ENCODE assay signal across 8 cellular contexts in the genomic region with DNA sequence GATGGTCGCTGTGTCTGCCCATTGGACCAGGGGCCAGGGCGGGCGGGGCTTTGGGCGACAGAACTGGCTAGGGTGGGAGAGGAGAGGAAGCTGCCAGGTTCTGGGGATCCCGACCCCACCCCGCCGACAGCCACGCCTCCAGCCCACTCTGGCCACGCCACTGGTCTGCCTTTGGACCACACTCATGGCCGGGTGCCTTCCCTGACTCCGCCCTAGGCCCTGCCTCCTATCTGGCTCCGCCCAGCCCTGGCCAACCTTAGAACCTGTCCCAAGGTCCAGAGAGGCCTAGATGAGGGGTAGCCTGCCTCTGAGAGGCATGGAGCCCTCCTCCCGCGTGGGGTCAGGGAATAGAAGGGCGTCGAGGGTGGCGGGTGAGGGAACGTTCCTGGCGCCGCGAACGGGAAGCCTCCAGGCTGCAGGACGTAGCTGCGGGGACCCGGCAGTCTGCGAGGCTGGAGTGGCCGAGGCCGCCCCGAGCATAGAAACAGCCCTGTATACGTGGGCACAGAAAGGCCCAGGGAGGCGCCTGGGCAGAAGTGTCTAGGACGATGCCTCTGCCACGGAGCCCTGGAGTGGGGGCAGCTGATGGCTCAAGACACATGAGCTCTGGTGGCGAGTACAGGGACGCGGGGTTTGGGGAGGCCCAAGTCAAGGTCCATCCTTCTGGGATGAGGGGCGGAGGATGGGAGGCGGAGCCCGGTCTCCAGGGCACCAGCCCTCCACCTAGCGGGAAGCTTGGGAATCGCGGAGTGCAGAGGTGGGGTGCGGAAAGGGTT. TPM values are rescaled to one million over a fixed set of nuclear protein-coding genes. Genes with fewer than 3 reads are reported as not detected.
DNase-seq lines count a peak whose midpoint lies in the region; ATAC-seq and TF ChIP-seq lines count a peak whose summit lies in the region.

No MANE protein-coding gene starts in this region.

- peaks cover 39% of the 10 kb centered on the region for H3K27me3 Mint-ChIP-seq in activated naive CD4-positive, alpha-beta T cell treated with anti-CD3 and anti-CD28 coated beads for 36 hours (ENCODE audit: low read depth)
- H3K27me3 Mint-ChIP-seq in natural killer cell (ENCODE audit: low read depth in 2 of 2) (peaks cover 47 to 48% of the 10 kb centered on the region in 2 donors), type B pancreatic cell (peaks cover 43% of the 10 kb centered on the region)

- no peak for DNase-seq in AG09319 (ENCODE audit: extremely low read depth, low read depth)
- DNase-seq in GM19240 (ENCODE audit: insufficient read length, low spot score): peak; percentile 38
- peak; percentile 95 for DNase-seq in NCI-H345 (lab: John Stamatoyannopoulos, UW)
- DNase-seq in activated naive CD4-positive, alpha-beta T cell treated with anti-CD3 and anti-CD28 coated beads for 36 hours: peak; percentile 60
- DNase-seq in foreskin melanocyte: peak; percentile 91
- no peak for DNase-seq in natural killer cell
- peak; percentile 85 for DNase-seq in type B pancreatic cell (ENCODE audit: extremely low spot score, unreplicated experiment)

- peak overlapping the region; percentile 42 for H3K4me3 Mint-ChIP-seq in activated naive CD4-positive, alpha-beta T cell treated with anti-CD3 and anti-CD28 coated beads for 36 hours
- H3K4me3 Mint-ChIP-seq in natural killer cell (peak overlapping the region; percentile 77), type B pancreatic cell (peak overlapping the region; percentile 93)

- no peaks in the 10 kb centered on the region for H3K36me3 Mint-ChIP-seq in activated naive CD4-positive, alpha-beta T cell treated with anti-CD3 and anti-CD28 coated beads for 36 hours (ENCODE audit: low read depth)
- H3K36me3 Mint-ChIP-seq in natural killer cell (no peaks in the 10 kb centered on the region), type B pancreatic cell (no peaks in the 10 kb centered on the region)

- intact Hi-C loops in activated naive CD4-positive, alpha-beta T cell treated with anti-CD3 and anti-CD28 coated beads for 36 hours (cut with micrococcal nuclease): no loop called here
- intact Hi-C loops in natural killer cell (cut with micrococcal nuclease): loop anchor here (2.0 kb wide), 1 partner anchor 74 kb away; no protein-coding TSS in a partner anchor

- H3K9me3 Mint-ChIP-seq in activated naive CD4-positive, alpha-beta T cell treated with anti-CD3 and anti-CD28 coated beads for 36 hours: no peaks in the 10 kb centered on the region
- H3K9me3 Mint-ChIP-seq in natural killer cell: no peaks in the 10 kb centered on the region
- no peaks in the 10 kb centered on the region for H3K9me3 Mint-ChIP-seq in type B pancreatic cell

- CTCF ChIA-PET in activated naive CD4-positive, alpha-beta T cell treated with anti-CD3 and anti-CD28 coated beads for 36 hours (lab: Charles Lee): interaction anchor here (0.7 to 6.4 kb wide), 12 partner anchors 10 to 739 kb away, joined by 3 to 29 read pairs (median 5); no protein-coding TSS in a partner anchor

- peak; percentile 92 for TF ChIP-seq CTCF in AG09319 (IDR thresholded peaks at IDR 0.05; ENCODE audit: low read depth, low read length)
- peak; percentile 53 for TF ChIP-seq CTCF in natural killer cell (IDR thresholded peaks at IDR 0.05)
- peak; percentile 88 for TF ChIP-seq CTCF in type B pancreatic cell (conservative IDR thresholded peaks at IDR 0.05)

- peak; percentile 56 to 89 (median 76) for ATAC-seq in natural killer cell
- ATAC-seq in GM19395 (IDR thresholded peaks at IDR 0.05; ENCODE audit: unreplicated experiment): no peak

- H3K4me1 Mint-ChIP-seq in activated naive CD4-positive, alpha-beta T cell treated with anti-CD3 and anti-CD28 coated beads for 36 hours (ENCODE audit: low read depth): peaks cover 8% of the 10 kb centered on the region
- H3K4me1 Mint-ChIP-seq in natural killer cell (peaks cover 15 to 20% of the 10 kb centered on the region in 2 donors), type B pancreatic cell (ENCODE audit: unreplicated experiment) (peaks cover 30% of the 10 kb centered on the region)

- no peak overlapping the region for H3K27ac Mint-ChIP-seq in activated naive CD4-positive, alpha-beta T cell treated with anti-CD3 and anti-CD28 coated beads for 36 hours
- H3K27ac Mint-ChIP-seq in natural killer cell (peak overlapping the region in 1 of 2 donors; percentile 67), type B pancreatic cell (peak overlapping the region; percentile 86)

RNA-seq across cellular contexts. Expression of a gene that starts 11.5 kb away (rescaled TPM):
- total RNA-seq in activated naive CD4-positive, alpha-beta T cell treated with anti-CD3 and anti-CD28 coated beads for 36 hours: under 1 TPM; 0.17 to 0.47 TPM
- total RNA-seq in natural killer cell: under 1 TPM in 1 of 3 donors, not detected in 2; 0.14 TPM
- 4.6 and 53.5 TPM in 2 replicates for total RNA-seq in type B pancreatic cell (ENCODE audit: low replicate concordance)

RNA-seq across cellular contexts. Expression of a gene that starts 48.9 kb away (rescaled TPM):
- under 1 TPM; 0.24 to 0.30 TPM for total RNA-seq in activated naive CD4-positive, alpha-beta T cell treated with anti-CD3 and anti-CD28 coated beads for 36 hours
- 10 to 100 TPM in 2 of 3 donors, 1 to 10 TPM in 1; 7.6 to 19.9 (median 12.8) TPM for total RNA-seq in natural killer cell
- 3.2 and 14.2 TPM in 2 replicates for total RNA-seq in type B pancreatic cell (ENCODE audit: low replicate concordance)

Comparison
In these comparisons a context has a peak if more than half of its experiments do, and no peak if none do; other contexts are left out.
1. DNase-seq: peak in GM19240 (single experiment), NCI-H345 (single experiment), activated naive CD4-positive, alpha-beta T cell treated with anti-CD3 and anti-CD28 coated beads for 36 hours (single experiment), foreskin melanocyte (single experiment) and type B pancreatic cell (single experiment); none in AG09319 (single experiment) and natural killer cell (single experiment).
2. H3K4me3 Mint-ChIP-seq: peak in every context shown above with its lines; median percentile 93 in type B pancreatic cell; 77 in natural killer cell; 42 in activated naive CD4-positive, alpha-beta T cell treated with anti-CD3 and anti-CD28 coated beads for 36 hours.
3. Peak in every context shown above with its lines, with median percentiles within 50 percentile points of each other: CTCF ChIP-seq.